Comparison of ENCODE assay signal across 8 cellular contexts in the genomic region with DNA sequence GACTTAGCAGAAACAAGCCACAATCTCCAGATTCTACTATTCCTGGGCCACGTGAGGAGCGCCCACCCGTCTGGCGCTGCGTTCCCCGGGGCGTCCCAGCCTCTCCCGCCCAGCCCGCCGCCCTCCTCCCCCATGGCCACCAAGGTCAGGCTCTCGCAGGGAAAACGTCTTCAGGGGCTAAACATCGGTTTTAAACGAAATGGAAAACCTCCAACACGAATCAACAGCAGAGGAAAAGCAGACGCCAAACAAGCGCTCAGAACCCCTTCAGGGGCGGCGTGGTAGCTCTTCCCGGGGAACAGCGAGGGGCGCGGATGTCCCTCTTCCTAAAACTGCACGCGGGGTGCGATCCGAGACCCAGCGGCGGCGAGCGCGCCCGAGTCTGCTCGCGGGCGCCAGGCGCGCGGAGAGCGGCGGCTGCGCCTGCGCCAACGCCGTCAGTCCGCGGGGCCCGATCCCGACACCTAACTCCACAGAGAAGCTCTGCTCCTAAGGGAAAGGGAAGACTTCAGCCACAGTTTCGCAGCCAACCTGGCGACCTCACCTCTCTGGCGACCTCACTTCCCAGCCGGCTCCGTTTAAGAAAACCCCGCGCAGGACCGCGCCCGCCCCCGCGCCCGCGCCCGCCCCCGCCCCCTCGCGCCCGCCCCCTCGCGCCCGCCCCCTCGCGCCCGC. TPM values are rescaled to one million over a fixed set of nuclear protein-coding genes. Genes with fewer than 3 reads are reported as not detected.
DNase-seq lines count a peak whose midpoint lies in the region; ATAC-seq, FAIRE-seq and TF ChIP-seq lines count a peak whose summit lies in the region.

No MANE protein-coding gene starts in this region.

- DNase-seq in GM03348 (ENCODE audit: low spot score) (peak; percentile 93), H54 (ENCODE audit: insufficient read length, low spot score) (peak; percentile 89), LNCaP clone FGC (ENCODE audit: low read depth) (no peak), SK-MEL-5 (ENCODE audit: low read depth, low spot score) (peak; percentile 87), heart left ventricle (peak; percentile 57 to 83 (median 66)), uterus (peak; percentile 61 to 68)
- peak; percentile 70 for DNase-seq in activated naive CD8-positive, alpha-beta T cell treated with anti-CD3 and anti-CD28 coated beads, Interleukin-2, amount 50 U/mL, for 24 hours

- ATAC-seq in activated naive CD8-positive, alpha-beta T cell treated with anti-CD3 and anti-CD28 coated beads, Interleukin-2, amount 50 U/mL, for 24 hours, result peak; percentile 77
- peak; percentile 52 to 83 (median 76) for ATAC-seq in heart left ventricle

- H3K36me3 ChIP-seq in heart left ventricle, result peaks cover 0 to 17% (median 12%) of the 10 kb centered on the region in 9 donors
- no peaks in the 10 kb centered on the region for H3K36me3 ChIP-seq in parathyroid adenoma (ENCODE audit: control insufficient read depth, insufficient read depth, low read length)
- H3K36me3 ChIP-seq in uterus, result no peaks in the 10 kb centered on the region

- H3K4me1 ChIP-seq in heart left ventricle, result peaks cover 0 to 28% (median 16%) of the 10 kb centered on the region in 12 donors
- peaks cover 8% of the 10 kb centered on the region for H3K4me1 ChIP-seq in parathyroid adenoma
- no peaks in the 10 kb centered on the region for H3K4me1 ChIP-seq in uterus

- no peaks in the 10 kb centered on the region for H3K9me3 ChIP-seq in heart left ventricle
- no peaks in the 10 kb centered on the region for H3K9me3 ChIP-seq in parathyroid adenoma (ENCODE audit: control insufficient read depth, low read length)
- H3K9me3 ChIP-seq in uterus, result no peaks in the 10 kb centered on the region

- peak overlapping the region; percentile 94 for H3K4me3 Mint-ChIP-seq in activated naive CD8-positive, alpha-beta T cell treated with anti-CD3 and anti-CD28 coated beads, Interleukin-2, amount 50 U/mL, for 24 hours

- H3K4me3 ChIP-seq in LNCaP clone FGC (ENCODE audit: low read depth, low read length) (peak overlapping the region; percentile 87), heart left ventricle (peak overlapping the region; percentile 44 to 100 (median 96)), parathyroid adenoma (ENCODE audit: low read depth, low read length) (peak overlapping the region; percentile 68), uterus (peak overlapping the region; percentile 51 to 87)

- 0 to 1% (median 0%) methylated on average over 23 to 69 of the region's 74 CpGs for WGBS in heart left ventricle, 4 donors

- peaks cover 27% of the 10 kb centered on the region for H3K4me1 Mint-ChIP-seq in activated naive CD8-positive, alpha-beta T cell treated with anti-CD3 and anti-CD28 coated beads, Interleukin-2, amount 50 U/mL, for 24 hours

- H2AFZ ChIP-seq in parathyroid adenoma, result peak overlapping the region; percentile 81

- H3K4me2 ChIP-seq in parathyroid adenoma (ENCODE audit: low read length), result peak overlapping the region; percentile 76

- no peaks in the 10 kb centered on the region for H3K27me3 Mint-ChIP-seq in activated naive CD8-positive, alpha-beta T cell treated with anti-CD3 and anti-CD28 coated beads, Interleukin-2, amount 50 U/mL, for 24 hours

- peak; percentile 82 for TF ChIP-seq POLR2A in H54 (IDR thresholded peaks at IDR 0.05; ENCODE audit: low read depth, low read length)
- peak in 1 of 2 donors; percentile 11 for TF ChIP-seq POLR2A in heart left ventricle (IDR thresholded peaks at IDR 0.05)
- TF ChIP-seq POLR2A in uterus (IDR thresholded peaks at IDR 0.05), result peak in 1 of 2 donors; percentile 9

- peak overlapping the region; percentile 91 for H3K27ac Mint-ChIP-seq in activated naive CD8-positive, alpha-beta T cell treated with anti-CD3 and anti-CD28 coated beads, Interleukin-2, amount 50 U/mL, for 24 hours

- in situ Hi-C loops in SK-MEL-5 (cut with HindIII; ENCODE audit: low pct_unique_long_range_greater_than_20kb, low sequenced_read_pairs), result no loop called here

- no peak for FAIRE-seq in H54 (lab: Jason Lieb, UNC)

- H3K9ac ChIP-seq in parathyroid adenoma, result peak overlapping the region; percentile 13

- H3K27me3 ChIP-seq in heart left ventricle, result no peaks in the 10 kb centered on the region
- no peaks in the 10 kb centered on the region for H3K27me3 ChIP-seq in parathyroid adenoma (ENCODE audit: control insufficient read depth, insufficient read depth, low read length)
- H3K27me3 ChIP-seq in uterus, result no peaks in the 10 kb centered on the region

- TF ChIP-seq CTCF in LNCaP clone FGC (IDR thresholded peaks at IDR 0.05; ENCODE audit: control insufficient read depth, extremely low read depth, insufficient read depth), result no peak
- peak in 1 of 12 donors; percentile 12 for TF ChIP-seq CTCF in heart left ventricle (IDR thresholded peaks at IDR 0.05)
- no peak for TF ChIP-seq CTCF in parathyroid adenoma (IDR thresholded peaks at IDR 0.05)
- TF ChIP-seq CTCF in uterus (IDR thresholded peaks at IDR 0.05), result no peak

- intact Hi-C loops in heart left ventricle (cut with DNase I), result loop anchor here in 8 of 10 donors (1.0 to 5.0 kb wide), 7 partner anchors 38 to 465 kb away; partner anchors contain the start of gene SLC39A11 (in 1 of the 8)
- intact Hi-C loops in uterus (cut with DNase I; ENCODE audit: low total_unique reads), result no loop called here

- H3K79me2 ChIP-seq in parathyroid adenoma, result peaks cover 6% of the 10 kb centered on the region

- peaks cover 11% of the 10 kb centered on the region for H3K36me3 Mint-ChIP-seq in activated naive CD8-positive, alpha-beta T cell treated with anti-CD3 and anti-CD28 coated beads, Interleukin-2, amount 50 U/mL, for 24 hours (ENCODE audit: low read depth)

- H3K27ac ChIP-seq in heart left ventricle (peak overlapping the region; percentile 67 to 94 (median 88)), parathyroid adenoma (peak overlapping the region; percentile 82), uterus (peak overlapping the region; percentile 85 to 88)

- no peaks in the 10 kb centered on the region for H3K9me3 Mint-ChIP-seq in activated naive CD8-positive, alpha-beta T cell treated with anti-CD3 and anti-CD28 coated beads, Interleukin-2, amount 50 U/mL, for 24 hours

RNA-seq across cellular contexts. Expression of gene COG1, which starts 0.5 kb away (rescaled TPM):
- total RNA-seq in SK-MEL-5 (2014; rRNA removed; shearing (Covaris generic)), result 39.3 and 45.1 TPM in 2 replicates
- polyA plus RNA-seq in SK-MEL-5 (2015; cell fraction: cytosol; rRNA removed), result 33.8 and 35.7 TPM in 2 replicates
- polyA plus RNA-seq in SK-MEL-5 (2015; cell fraction: nucleus; rRNA removed), result 99.3 and 141 TPM in 2 replicates
- total RNA-seq in heart left ventricle (10 to 100 TPM; 38.4 to 65.6 (median 55.1) TPM), uterus (10 to 100 TPM; 18.8 to 61.6 (median 22.7) TPM)
- 10 to 100 TPM; 20.2 to 78.7 TPM for polyA plus RNA-seq in heart left ventricle

RNA-seq across cellular contexts. Expression of gene SSTR2, which starts 27.5 kb away (rescaled TPM):
- total RNA-seq in SK-MEL-5 (2014; rRNA removed; shearing (Covaris generic)), result 0.03 and 0.08 TPM in 2 replicates
- polyA plus RNA-seq in SK-MEL-5 (2015; cell fraction: cytosol; rRNA removed), result 0.01 TPM in 1 of 2 replicates, not detected in the other
- polyA plus RNA-seq in SK-MEL-5 (2015; cell fraction: nucleus; rRNA removed), result not detected in 2 replicates
- total RNA-seq in heart left ventricle (1 to 10 TPM in 3 of 9 donors, under 1 TPM in 6; 0.09 to 2.4 (median 0.23) TPM), uterus (1 to 10 TPM in 3 of 4 donors, not detected in 1; 1.5 to 6.7 (median 1.8) TPM)
- under 1 TPM; 0.12 to 0.27 TPM for polyA plus RNA-seq in heart left ventricle
